13 cellular contexts compared by ENCODE assay signal in the genomic region with DNA sequence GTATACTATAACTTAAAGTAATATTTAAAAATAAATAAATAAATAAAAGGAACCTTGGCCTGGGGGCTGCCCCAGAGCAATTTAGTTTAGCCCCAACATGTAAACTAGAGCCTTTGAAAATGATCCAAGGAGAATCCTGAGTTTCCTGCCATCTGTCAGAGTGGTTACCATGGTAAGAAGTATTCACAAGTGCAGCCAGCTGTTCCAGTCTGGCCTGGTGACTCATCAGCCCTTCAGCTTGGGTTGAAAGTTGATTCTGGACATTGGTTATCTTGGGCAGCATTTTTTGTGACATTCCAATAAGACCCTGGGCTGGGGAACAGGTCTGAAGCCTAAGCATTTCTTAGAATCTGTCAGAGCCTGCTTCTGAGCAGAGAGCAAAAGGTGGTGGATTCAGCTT.
DNase-seq lines count a peak whose midpoint lies in the region; ATAC-seq, FAIRE-seq and TF ChIP-seq lines count a peak whose summit lies in the region.
"Had no signal": no experiment of that assay in that cellular context is flagged by ENCODE, and none has a peak within 500 bp of the region (broad histone marks: within the 10 kb centered on the region; RNA-seq: fewer than 3 reads in every experiment).

No MANE protein-coding gene starts in this region.

- peaks cover 7% of the 10 kb centered on the region for H3K9me3 Mint-ChIP-seq in natural killer cell treated with Interleukin-12 subunit alpha and Interleukin-12 subunit beta and Interleukin-15 and Interleukin-18, amount 100 ng/mL, for 72 hours

- H3K4me3 Mint-ChIP-seq in natural killer cell treated with Interleukin-12 subunit alpha and Interleukin-12 subunit beta and Interleukin-15 and Interleukin-18, amount 100 ng/mL, for 72 hours, result no peak overlapping the region
- H3K4me3 Mint-ChIP-seq: activated CD4-positive, alpha-beta memory T cell treated with anti-CD3 and anti-CD28 coated beads for 36 hours; effector memory CD8-positive, alpha-beta T cell had no signal

- no peak for TF ChIP-seq CTCF in AG04449 (IDR thresholded peaks at IDR 0.05; ENCODE audit: insufficient read depth, low read length, missing control alignments)

- no peak for FAIRE-seq in GM12891 (lab: Jason Lieb, UNC)
- FAIRE-seq: pancreas had no signal

- CTCF ChIA-PET in AG04449 (lab: Yijun Ruan, JAX), result interaction anchor here (0.9 to 4.6 kb wide), 6 partner anchors 12 to 184 kb away, joined by 3 to 26 read pairs (median 4); no protein-coding TSS in a partner anchor

- H3K27me3 Mint-ChIP-seq in natural killer cell treated with Interleukin-12 subunit alpha and Interleukin-12 subunit beta and Interleukin-15 and Interleukin-18, amount 100 ng/mL, for 72 hours, result no peaks in the 10 kb centered on the region
- H3K27me3 Mint-ChIP-seq: activated CD4-positive, alpha-beta memory T cell treated with anti-CD3 and anti-CD28 coated beads for 36 hours; effector memory CD8-positive, alpha-beta T cell had no signal

- no peak for ATAC-seq in GM18907 (IDR thresholded peaks at IDR 0.05; ENCODE audit: unreplicated experiment)
- no peak for ATAC-seq in natural killer cell treated with Interleukin-12 subunit alpha and Interleukin-12 subunit beta and Interleukin-15 and Interleukin-18, amount 100 ng/mL, for 72 hours
- no peak for ATAC-seq in HG03378 (IDR thresholded peaks at IDR 0.05; ENCODE audit: unreplicated experiment)
- ATAC-seq: effector memory CD8-positive, alpha-beta T cell; HCT116 had no signal

- no peak overlapping the region for H3K4me3 ChIP-seq in AG04449 (ENCODE audit: low read depth, low read length)
- H3K4me3 ChIP-seq: pancreas had no signal

- TF ChIP-seq POLR2A in GM12891 (IDR thresholded peaks at IDR 0.05; ENCODE audit: low read depth, low read length), result no peak

- H3K36me3 Mint-ChIP-seq in natural killer cell treated with Interleukin-12 subunit alpha and Interleukin-12 subunit beta and Interleukin-15 and Interleukin-18, amount 100 ng/mL, for 72 hours, result no peaks in the 10 kb centered on the region
- H3K36me3 Mint-ChIP-seq: activated CD4-positive, alpha-beta memory T cell treated with anti-CD3 and anti-CD28 coated beads for 36 hours had no signal

- DNase-seq in AG04449 (ENCODE audit: low read depth, low spot score), result peak; percentile 59
- DNase-seq in HT1080 (ENCODE audit: low read depth), result peak; percentile 81
- DNase-seq in SW480 (ENCODE audit: low spot score), result peak; percentile 27
- peak; percentile 74 for DNase-seq in hepatic stellate cell (ENCODE audit: low spot score)
- DNase-seq in natural killer cell treated with Interleukin-12 subunit alpha and Interleukin-12 subunit beta and Interleukin-15 and Interleukin-18, amount 100 ng/mL, for 72 hours (ENCODE audit: low spot score), result no peak
- DNase-seq in GM12891 (ENCODE audit: insufficient read length, low spot score), result no peak
- DNase-seq: activated CD4-positive, alpha-beta memory T cell treated with anti-CD3 and anti-CD28 coated beads for 36 hours; effector memory CD8-positive, alpha-beta T cell; NCI-H187 had no signal

- H3K27ac Mint-ChIP-seq in natural killer cell treated with Interleukin-12 subunit alpha and Interleukin-12 subunit beta and Interleukin-15 and Interleukin-18, amount 100 ng/mL, for 72 hours, result no peak overlapping the region
- H3K27ac Mint-ChIP-seq: activated CD4-positive, alpha-beta memory T cell treated with anti-CD3 and anti-CD28 coated beads for 36 hours; effector memory CD8-positive, alpha-beta T cell had no signal

- H3K4me1 Mint-ChIP-seq in natural killer cell treated with Interleukin-12 subunit alpha and Interleukin-12 subunit beta and Interleukin-15 and Interleukin-18, amount 100 ng/mL, for 72 hours (ENCODE audit: low read depth in 2 of 2), result no peaks in the 10 kb centered on the region

- POLR2A ChIA-PET in AG04449 (lab: Yijun Ruan, JAX), result interaction anchor here (0.5 to 0.6 kb wide), 3 partner anchors 47 to 475 kb away, joined by 3 read pairs; no protein-coding TSS in a partner anchor

TF ChIP-seq in GM12891, 5 proteins besides CTCF, POLR2A, EP300 and RAD21:
- TF ChIP-seq TAF1 (IDR thresholded peaks at IDR 0.05; ENCODE audit: low read depth, low read length), result no peak
- TF ChIP-seq SPI1 (IDR thresholded peaks at IDR 0.05; ENCODE audit: low read depth, low read length), result no peak
- no peak for TF ChIP-seq POLR2AphosphoS5 (IDR thresholded peaks at IDR 0.05; ENCODE audit: low read depth, low read length)
- no peak for TF ChIP-seq PAX5 (IDR thresholded peaks at IDR 0.05; ENCODE audit: insufficient read depth, low read length, severe bottlenecking)
- TF ChIP-seq POU2F2 (IDR thresholded peaks at IDR 0.05; ENCODE audit: low read depth, low read length), result no peak

Comparison
In these comparisons a context has a peak if more than half of its experiments do, and no peak if none do; other contexts are left out.
1. DNase-seq: peak in AG04449 (single experiment), HT1080 (single experiment), SW480 (single experiment) and hepatic stellate cell (single experiment); none in natural killer cell treated with Interleukin-12 subunit alpha and Interleukin-12 subunit beta and Interleukin-15 and Interleukin-18, amount 100 ng/mL, for 72 hours (single experiment) and GM12891 (single experiment).